9 cellular contexts compared by ENCODE assay signal in the genomic region with DNA sequence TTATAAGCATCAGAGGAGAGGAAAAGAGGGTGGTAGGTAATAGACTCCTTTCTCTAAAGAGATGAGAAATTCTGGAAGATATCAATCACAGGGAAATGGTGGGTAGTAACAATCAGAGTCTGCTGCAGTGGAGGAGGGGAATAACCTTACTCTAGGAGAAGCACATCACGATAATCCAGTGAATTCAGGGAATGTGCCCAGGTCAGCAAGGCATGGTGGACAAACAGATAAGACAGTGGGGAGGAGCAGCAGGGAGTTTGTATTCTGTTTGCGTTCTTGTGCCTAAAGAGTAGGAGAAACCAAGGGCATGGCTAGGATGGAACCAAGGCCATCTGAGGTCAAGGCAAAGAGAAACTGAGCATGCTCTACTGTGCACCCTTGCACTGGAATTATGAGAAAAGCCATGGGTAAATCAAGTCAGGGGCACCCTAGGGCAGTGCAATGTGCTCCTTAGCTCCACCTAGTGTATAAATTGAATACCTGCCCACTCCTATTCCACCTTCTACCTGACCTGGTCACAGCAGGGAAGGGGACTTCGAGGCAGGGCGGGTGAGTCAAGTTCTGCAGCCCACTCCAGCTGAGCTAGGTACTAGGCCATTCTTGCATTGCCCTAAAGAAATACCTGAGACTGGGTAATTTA. TPM values are rescaled to one million over a fixed set of nuclear protein-coding genes. Genes with fewer than 3 reads are reported as not detected.
DNase-seq lines count a peak whose midpoint lies in the region; ATAC-seq and TF ChIP-seq lines count a peak whose summit lies in the region.
"Had no signal": no experiment of that assay in that cellular context is flagged by ENCODE, and none has a peak within 500 bp of the region (broad histone marks: within the 10 kb centered on the region; RNA-seq: fewer than 3 reads in every experiment).

No MANE protein-coding gene starts in this region.

- H3K4me1 ChIP-seq in BE2C (0 out of 2 replicates have a peak, but pooled peaks cover under 1% of the 10 kb centered on the region), Panc1 (ENCODE audit: control insufficient read depth, insufficient read depth, low read length) (no peaks in the 10 kb centered on the region)

- no TSS peak for BruUV-seq in Panc1 (replicated peaks; lab: Mats Ljungman, UMichigan)

- H3K27ac ChIP-seq in Panc1 (ENCODE audit: low read length), result no peak overlapping the region

- CTCF ChIA-PET in Panc1 (lab: Charles Lee), result interaction anchor here (0.6 to 0.8 kb wide), 3 partner anchors 23 to 583 kb away, joined by 3 to 6 read pairs (median 3); no protein-coding TSS in a partner anchor

- intact Hi-C loops in Panc1 (cut with micrococcal nuclease; ENCODE audit: unreplicated experiment), result no loop called here

- DNase-seq in BE2C, result no peak
- DNase-seq in Panc1 (ENCODE audit: low read depth, low spot score), result no peak
- peak; percentile 58 for DNase-seq in iPS-NIHi11 (ENCODE audit: low spot score)
- no peak for DNase-seq in stimulated activated naive CD4-positive, alpha-beta T cell (lab: John Stamatoyannopoulos, UW)
- no peak for DNase-seq in AG08396 (ENCODE audit: low spot score)
- no peak for DNase-seq in EL
- DNase-seq: NCI-H1436 treated with DMSO at 0.1 percent for 48 hours had no signal

- H3K4me3 ChIP-seq in BE2C (ENCODE audit: low read depth, low read length), result no peak overlapping the region
- H3K4me3 ChIP-seq in Panc1 (ENCODE audit: low read depth in 2 of 2, low read length in 2 of 2), result no peak overlapping the region

- H3K9me3 ChIP-seq in BE2C (no peaks in the 10 kb centered on the region), Panc1 (ENCODE audit: control insufficient read depth, insufficient read depth, low read depth, low read length) (no peaks in the 10 kb centered on the region)

- peak; percentile 60 for TF ChIP-seq CTCF in BE2C (IDR thresholded peaks at IDR 0.05; ENCODE audit: low read depth, low read length)
- peak; percentile 84 for TF ChIP-seq CTCF in Panc1 (IDR thresholded peaks at IDR 0.05)

- POLR2A ChIA-PET in Panc1 (lab: Charles Lee), result interaction anchor here (0.6 kb wide), 1 partner anchor 333 kb away, joined by 12 read pairs; no protein-coding TSS in a partner anchor

- ATAC-seq in GM19438 (IDR thresholded peaks at IDR 0.05; ENCODE audit: low read depth, unreplicated experiment) (peak; percentile 61), Panc1 (peak; percentile 81), HG03571 (IDR thresholded peaks at IDR 0.05; ENCODE audit: unreplicated experiment) (no peak)

- H3K36me3 ChIP-seq in BE2C (no peaks in the 10 kb centered on the region), Panc1 (ENCODE audit: control insufficient read depth, insufficient read depth, low read length) (no peaks in the 10 kb centered on the region)

- in situ Hi-C loops in Panc1 (cut with HindIII; ENCODE audit: low pct_unique_long_range_greater_than_20kb, low sequenced_read_pairs), result no loop called here

- H3K27me3 ChIP-seq in BE2C (no peaks in the 10 kb centered on the region), Panc1 (ENCODE audit: control insufficient read depth, insufficient read depth, low read length) (no peaks in the 10 kb centered on the region)

RNA-seq across cellular contexts. Expression of a gene that starts 31.6 kb away (rescaled TPM):
- polyA plus RNA-seq in BE2C (2012; ENCODE audit: insufficient read depth, insufficient read length, low read depth), result 2.9 TPM
- 0.74 TPM for total RNA-seq in Panc1 (2021; ENCODE audit: unreplicated experiment)
- polyA plus RNA-seq in Panc1 (2012; ENCODE audit: insufficient read length), result 1.1 TPM
